Comparison of ENCODE assay signal across 29 cellular contexts in genomic region chr20:57951549-57951948, GRCh38.
"Had no signal": no experiment of that assay in that cellular context is flagged by ENCODE, and none has a peak within 500 bp of the region (broad histone marks: within the 10 kb centered on the region; RNA-seq: fewer than 3 reads in every experiment).

No MANE protein-coding gene starts in this region.

- H3K9me3 Mint-ChIP-seq: natural killer cell treated with Interleukin-12 subunit alpha and Interleukin-12 subunit beta and Interleukin-15 and Interleukin-18, amount 100 ng/mL, for 72 hours had no signal

- DNase-seq: naive thymus-derived CD8-positive, alpha-beta T cell; occipital lobe; ovary; psoas muscle; right cardiac atrium; right lobe of liver; sigmoid colon; small intestine; stimulated activated CD4-positive, alpha-beta T cell treated with anti-CD3 and anti-CD28 coated beads, Interleukin-15, amount 100 ng/mL, for 24 hours; stimulated activated CD4-positive, alpha-beta T cell treated with anti-CD3 and anti-CD28 coated beads, Interleukin-2, amount 100 ng/mL, for 24 hours; stimulated activated CD4-positive, alpha-beta T cell treated with anti-CD3 and anti-CD28 coated beads, Interleukin-4, amount 100 ng/mL, for 1 hour; stimulated activated CD4-positive, alpha-beta T cell treated with anti-CD3 and anti-CD28 coated beads, Interleukin-4, amount 100 ng/mL, for 4 hours; stimulated activated CD8-positive, alpha-beta memory T cell treated with anti-CD3 and anti-CD28 coated beads, Interleukin-4, amount 100 ng/mL, for 48 hours; stimulated activated naive CD4-positive, alpha-beta T cell; stimulated activated naive CD8-positive, alpha-beta T cell treated with anti-CD3 and anti-CD28 coated beads, Interleukin-15, amount 100 ng/mL, for 72 hours; stimulated activated naive CD8-positive, alpha-beta T cell treated with anti-CD3 and anti-CD28 coated beads, Interleukin-15, Interleukin-2, amounts not matched to agents 100 U/mL and 50 U/mL, for 24 hours; substantia nigra; testis; tibial artery; transverse colon; upper lobe of right lung; uterus had no signal

- H3K27me3 ChIP-seq: neural progenitor cell, ovary, right lobe of liver, sigmoid colon, suprapubic skin, testis, tibial artery, transverse colon, upper lobe of right lung, uterus had no signal

- FAIRE-seq: small intestine had no signal

- H3K4me1 Mint-ChIP-seq: naive thymus-derived CD8-positive, alpha-beta T cell; stimulated activated memory B cell treated with anti-CD40 and anti-IgM and Interleukin-4, amounts not matched to agents 10 μg/mL and 1 μg/mL and 100 μg/mL, for 72 hours; stimulated activated naive CD8-positive, alpha-beta T cell treated with anti-CD3 and anti-CD28 coated beads, Interleukin-15, amount 100 ng/mL, for 72 hours had no signal

- H3K4me3 ChIP-seq: neural progenitor cell, ovary, psoas muscle, right lobe of liver, sigmoid colon, suprapubic skin, testis, tibial artery, transverse colon, upper lobe of right lung, uterus had no signal

- H3K36me3 ChIP-seq: neural progenitor cell, ovary, right lobe of liver, sigmoid colon, suprapubic skin, tibial artery, transverse colon, upper lobe of right lung, uterus had no signal

- H3K36me3 Mint-ChIP-seq: naive thymus-derived CD8-positive, alpha-beta T cell; natural killer cell treated with Interleukin-12 subunit alpha and Interleukin-12 subunit beta and Interleukin-15 and Interleukin-18, amount 100 ng/mL, for 72 hours; neural progenitor cell; stimulated activated memory B cell treated with anti-CD40 and anti-IgM and Interleukin-4, amounts not matched to agents 10 μg/mL and 1 μg/mL and 100 μg/mL, for 72 hours; type B pancreatic cell had no signal

- H3K27ac Mint-ChIP-seq: naive thymus-derived CD8-positive, alpha-beta T cell; natural killer cell treated with Interleukin-12 subunit alpha and Interleukin-12 subunit beta and Interleukin-15 and Interleukin-18, amount 100 ng/mL, for 72 hours; neural progenitor cell; progenitor cell of endocrine pancreas; stimulated activated memory B cell treated with anti-CD40 and anti-IgM and Interleukin-4, amounts not matched to agents 10 μg/mL and 1 μg/mL and 100 μg/mL, for 72 hours; type B pancreatic cell had no signal

- H3K27ac ChIP-seq: neural progenitor cell, ovary, parathyroid adenoma, psoas muscle, right lobe of liver, sigmoid colon, suprapubic skin, testis, tibial artery, transverse colon, upper lobe of right lung, uterus had no signal

- H3K9me3 ChIP-seq: ovary, psoas muscle, right lobe of liver, sigmoid colon, suprapubic skin, testis, tibial artery, transverse colon, upper lobe of right lung, uterus had no signal

- H3K27me3 Mint-ChIP-seq: stimulated activated naive CD8-positive, alpha-beta T cell treated with anti-CD3 and anti-CD28 coated beads, Interleukin-15, amount 100 ng/mL, for 72 hours had no signal

- H3K4me3 Mint-ChIP-seq: naive thymus-derived CD8-positive, alpha-beta T cell; natural killer cell treated with Interleukin-12 subunit alpha and Interleukin-12 subunit beta and Interleukin-15 and Interleukin-18, amount 100 ng/mL, for 72 hours; neural progenitor cell; stimulated activated memory B cell treated with anti-CD40 and anti-IgM and Interleukin-4, amounts not matched to agents 10 μg/mL and 1 μg/mL and 100 μg/mL, for 72 hours; stimulated activated naive CD8-positive, alpha-beta T cell treated with anti-CD3 and anti-CD28 coated beads, Interleukin-15, amount 100 ng/mL, for 72 hours; type B pancreatic cell had no signal

- H3K4me1 ChIP-seq: neural progenitor cell, parathyroid adenoma, psoas muscle, right lobe of liver, sigmoid colon, testis, transverse colon, upper lobe of right lung, uterus had no signal

- ATAC-seq: naive thymus-derived CD8-positive, alpha-beta T cell; natural killer cell treated with Interleukin-12 subunit alpha and Interleukin-12 subunit beta and Interleukin-15 and Interleukin-18, amount 100 ng/mL, for 72 hours; psoas muscle; right cardiac atrium; right lobe of liver; stimulated activated memory B cell treated with anti-CD40 and anti-IgM and Interleukin-4, amounts not matched to agents 10 μg/mL and 1 μg/mL and 100 μg/mL, for 72 hours; stimulated activated naive CD8-positive, alpha-beta T cell treated with anti-CD3 and anti-CD28 coated beads, Interleukin-15, amount 100 ng/mL, for 72 hours; stimulated activated naive CD8-positive, alpha-beta T cell treated with anti-CD3 and anti-CD28 coated beads, Interleukin-15, Interleukin-2, amounts not matched to agents 100 U/mL and 50 U/mL, for 24 hours; upper lobe of right lung had no signal
